ENCODE assay signal across 1 cellular context in genomic region chrX:362351-362750, GRCh38.
TF ChIP-seq lines count a peak whose summit lies in the region.

No MANE protein-coding gene starts in this region.

TF ChIP-seq in HepG2, 621 proteins besides CTCF, POLR2A, EP300 and RAD21:
- TF ChIP-seq ZNF207 (IDR thresholded peaks at IDR 0.05; ENCODE audit: borderline replicate concordance) (no peak), ZZZ3 (CRISPR knock-in tag; IDR thresholded peaks at IDR 0.05; ENCODE audit: borderline replicate concordance) (no peak), EEA1 (CRISPR knock-in tag; IDR thresholded peaks at IDR 0.05; ENCODE audit: borderline replicate concordance) (no peak), AHR (CRISPR knock-in tag; IDR thresholded peaks at IDR 0.05) (no peak), EZH2 (conservative IDR thresholded peaks at IDR 0.05; ENCODE audit: low read depth, low read length) (no peak)
